ENCODE assay signal across 8 cellular contexts in the genomic region with DNA sequence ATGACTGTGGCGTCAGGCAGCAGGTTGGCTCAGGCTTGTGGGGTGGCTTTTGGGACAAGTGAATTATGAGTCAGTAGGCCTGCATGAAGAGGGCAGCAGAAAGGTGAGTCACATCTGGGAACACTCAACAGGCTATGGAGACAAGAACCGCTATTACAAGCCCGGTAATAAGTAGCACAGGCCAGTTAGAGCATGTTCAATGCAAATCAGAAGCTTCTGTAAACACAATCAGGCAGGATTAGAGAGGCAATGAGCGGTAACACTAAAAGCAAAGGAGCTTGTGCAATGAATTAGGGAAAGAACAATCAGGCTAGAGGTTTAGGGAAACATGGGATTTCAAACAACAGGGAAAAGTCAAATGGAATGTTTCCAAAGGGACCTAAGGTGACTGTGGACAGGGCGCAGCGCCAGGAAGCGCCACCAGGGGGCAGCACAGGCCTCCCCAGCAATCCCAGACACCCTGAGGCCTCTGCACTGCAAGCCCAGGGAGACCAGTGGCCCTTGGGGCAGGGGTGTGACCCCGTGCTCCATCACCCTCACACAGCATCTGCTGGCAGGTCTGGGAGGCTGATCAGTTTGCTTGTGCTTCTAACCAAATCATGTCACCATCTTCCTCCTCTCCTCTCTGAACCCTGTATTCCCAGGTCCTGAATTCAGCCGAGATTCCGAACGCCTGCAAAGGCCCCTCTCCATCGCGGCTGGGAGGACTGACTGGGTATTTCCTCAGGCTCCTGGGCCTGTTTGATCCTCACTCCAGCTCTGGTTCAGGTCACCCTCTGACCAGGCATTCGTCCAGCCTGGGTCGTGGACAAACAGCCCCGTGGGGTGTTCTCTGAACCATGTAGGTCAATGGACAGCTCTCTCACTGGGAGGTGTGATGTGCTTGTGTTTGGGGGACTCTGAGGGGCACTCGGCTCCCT. TPM values are rescaled to one million over a fixed set of nuclear protein-coding genes. Genes with fewer than 3 reads are reported as not detected.
A peak's percentile ranks its signal among the peaks of the same experiment; 100 is the strongest.
DNase-seq lines count a peak whose midpoint lies in the region; ATAC-seq and TF ChIP-seq lines count a peak whose summit lies in the region.

No MANE protein-coding gene starts in this region.

- H3K9me2 ChIP-seq in PC-3 (replicated peaks; ENCODE audit: low read length), result no peaks in the 10 kb centered on the region

- peak overlapping the region; percentile 42 for H3K27ac Mint-ChIP-seq in activated T-helper 17 cell treated with anti-CD3 and anti-CD28 coated beads, Interleukin-2, amount 50 U/mL, for 72 hours

- TF ChIP-seq CTCF in PC-3 (conservative IDR thresholded peaks at IDR 0.05; ENCODE audit: low read depth, low read length) (peak; percentile 94), fibroblast of the aortic adventitia (IDR thresholded peaks at IDR 0.05; ENCODE audit: insufficient read depth, low read length) (peak; percentile 97), suprapubic skin (IDR thresholded peaks at IDR 0.05) (peak; percentile 87 to 97)

- no peak overlapping the region for H2AFZ ChIP-seq in PC-3 (ENCODE audit: low read length)

- no peaks in the 10 kb centered on the region for H3K27me3 ChIP-seq in PC-3 (ENCODE audit: low read length)
- no peaks in the 10 kb centered on the region for H3K27me3 ChIP-seq in suprapubic skin

- peak overlapping the region; percentile 67 for H3K27ac ChIP-seq in PC-3 (ENCODE audit: low read length)
- H3K27ac ChIP-seq in suprapubic skin, result peak overlapping the region; percentile 50

- H3K27me3 Mint-ChIP-seq in activated T-helper 17 cell treated with anti-CD3 and anti-CD28 coated beads, Interleukin-2, amount 50 U/mL, for 72 hours, result no peaks in the 10 kb centered on the region

- H3K4me2 ChIP-seq in PC-3 (ENCODE audit: low read length), result peak overlapping the region; percentile 66

- H3K36me3 ChIP-seq in PC-3 (ENCODE audit: low read depth, low read length), result no peaks in the 10 kb centered on the region
- no peaks in the 10 kb centered on the region for H3K36me3 ChIP-seq in suprapubic skin

- no TSS peak for BruUV-seq in PC-3 (replicated peaks; lab: Mats Ljungman, UMichigan)

- ATAC-seq in GM19455 (IDR thresholded peaks at IDR 0.05; ENCODE audit: unreplicated experiment), result peak; percentile 71
- peak; percentile 77 for ATAC-seq in PC-3
- peak; percentile 63 for ATAC-seq in activated T-helper 17 cell treated with anti-CD3 and anti-CD28 coated beads, Interleukin-2, amount 50 U/mL, for 72 hours (replicated peaks)

- peaks cover 51% of the 10 kb centered on the region for H3K4me1 ChIP-seq in PC-3 (ENCODE audit: insufficient read depth, low read length)
- peaks cover 86% of the 10 kb centered on the region for H3K4me1 ChIP-seq in suprapubic skin

- H3K4me3 ChIP-seq in PC-3 (ENCODE audit: low read length), result peak overlapping the region; percentile 16; the same call in 1 of the 2 replicates
- no peak overlapping the region for H3K4me3 ChIP-seq in fibroblast of the aortic adventitia (ENCODE audit: low read depth, low read length)
- H3K4me3 ChIP-seq in suprapubic skin, result no peak overlapping the region

- DNase-seq in CMK (ENCODE audit: low read depth), result peak; percentile 37
- peak in 46 of 76 experiments; percentile 1 to 53 (median 23) for DNase-seq in HUDEP-2 (lab: John Stamatoyannopoulos, UW; ENCODE audit: unreplicated experiment in 76 of 76)
- DNase-seq in PC-3, result peak; percentile 81
- DNase-seq in fibroblast of the aortic adventitia (ENCODE audit: low read depth), result peak; percentile 75
- peak; percentile 49 for DNase-seq in non-pigmented ciliary epithelial cell (ENCODE audit: low read depth)
- DNase-seq in suprapubic skin (ENCODE audit: low spot score in 2 of 2), result no peak

- 56% methylated on average over 17 of the region's 17 CpGs for WGBS in suprapubic skin

- H3K9ac ChIP-seq in PC-3 (ENCODE audit: low read length), result no peak overlapping the region

- no peak overlapping the region for H3K4me3 Mint-ChIP-seq in activated T-helper 17 cell treated with anti-CD3 and anti-CD28 coated beads, Interleukin-2, amount 50 U/mL, for 72 hours

- H3F3A ChIP-seq in PC-3 (ENCODE audit: low read length, unreplicated experiment), result peaks cover 12% of the 10 kb centered on the region

- H3K9me3 Mint-ChIP-seq in activated T-helper 17 cell treated with anti-CD3 and anti-CD28 coated beads, Interleukin-2, amount 50 U/mL, for 72 hours, result no peaks in the 10 kb centered on the region

- CTCF ChIA-PET in PC-3 (lab: Charles Lee), result interaction anchor here (1.1 to 1.2 kb wide), 2 partner anchors 32 to 94 kb away, joined by 3 to 4 read pairs; no protein-coding TSS in a partner anchor

- POLR2A ChIA-PET in PC-3 (lab: Charles Lee; ENCODE audit: unreplicated experiment), result no interaction called here

- H3K4me1 Mint-ChIP-seq in activated T-helper 17 cell treated with anti-CD3 and anti-CD28 coated beads, Interleukin-2, amount 50 U/mL, for 72 hours, result peaks cover 16% of the 10 kb centered on the region

- H3K79me2 ChIP-seq in PC-3 (ENCODE audit: low read length), result no peaks in the 10 kb centered on the region

- H4K20me1 ChIP-seq in PC-3 (ENCODE audit: low read length), result no peaks in the 10 kb centered on the region

- no peaks in the 10 kb centered on the region for H3K9me3 ChIP-seq in PC-3 (ENCODE audit: low read length)
- no peaks in the 10 kb centered on the region for H3K9me3 ChIP-seq in suprapubic skin

- intact Hi-C loops in PC-3 (cut with micrococcal nuclease), result loop anchor here (1.0 to 5.0 kb wide), 4 partner anchors 32 to 274 kb away; no protein-coding TSS in a partner anchor

- no peak for TF ChIP-seq EP300 in suprapubic skin (IDR thresholded peaks at IDR 0.05)

- H3K36me3 Mint-ChIP-seq in activated T-helper 17 cell treated with anti-CD3 and anti-CD28 coated beads, Interleukin-2, amount 50 U/mL, for 72 hours (ENCODE audit: low read depth), result peaks cover 37% of the 10 kb centered on the region

- TF ChIP-seq POLR2A in suprapubic skin (IDR thresholded peaks at IDR 0.05), result no peak

RNA-seq across cellular contexts. Expression of a gene that starts 50.0 kb away (rescaled TPM):
- total RNA-seq in PC-3 (2014; rRNA removed), result 157 and 181 TPM in 2 replicates
- total RNA-seq in activated T-helper 17 cell treated with anti-CD3 and anti-CD28 coated beads, Interleukin-2, amount 50 U/mL, for 72 hours, result 100 to 1,000 TPM; 122 to 126 TPM
- 166 and 267 TPM in 2 replicates for total RNA-seq in fibroblast of the aortic adventitia (ENCODE audit: low replicate concordance)
- total RNA-seq in suprapubic skin, result 100 to 1,000 TPM; 103 to 158 (median 133) TPM

Comparison
In these comparisons a context has a peak if more than half of its experiments do, and no peak if none do; other contexts are left out.
1. DNase-seq: peak in CMK (single experiment), HUDEP-2 (46 of 76), PC-3 (single experiment), fibroblast of the aortic adventitia (single experiment) and non-pigmented ciliary epithelial cell (single experiment); none in suprapubic skin (0 of 2).
2. Peak in every context shown above with its lines, with median percentiles within 50 percentile points of each other: ATAC-seq and CTCF ChIP-seq.